Comparison of ENCODE assay signal across 19 cellular contexts in the genomic region with DNA sequence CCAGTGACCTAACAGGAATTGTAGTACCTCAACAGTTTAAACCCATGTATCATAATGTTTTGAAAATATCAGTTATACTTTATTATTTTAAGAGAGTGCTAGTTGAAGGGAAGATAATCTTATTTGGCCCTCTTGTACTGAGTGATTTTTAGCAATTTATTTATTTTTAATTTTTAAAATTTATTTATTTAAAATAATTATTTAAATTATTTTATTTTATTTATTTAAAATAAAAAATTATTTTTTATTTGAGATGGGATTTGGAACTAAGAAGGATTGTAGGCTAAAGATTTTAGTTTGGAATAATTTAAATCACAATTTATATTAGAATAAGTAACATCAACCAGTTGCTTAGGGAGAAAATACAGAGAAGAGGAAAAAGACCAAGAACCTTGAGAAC. TPM values are rescaled to one million over a fixed set of nuclear protein-coding genes. Genes with fewer than 3 reads are reported as not detected.
DNase-seq lines count a peak whose midpoint lies in the region; ATAC-seq, FAIRE-seq and TF ChIP-seq lines count a peak whose summit lies in the region.
"Had no signal": no experiment of that assay in that cellular context is flagged by ENCODE, and none has a peak within 500 bp of the region (broad histone marks: within the 10 kb centered on the region; RNA-seq: fewer than 3 reads in every experiment).

No MANE protein-coding gene starts in this region.

- H3K4me3 Mint-ChIP-seq in WTC11, result no peak overlapping the region
- H3K4me3 Mint-ChIP-seq: CD4-positive, alpha-beta memory T cell; H9 had no signal

- POLR2A ChIA-PET in WTC11 (lab: Charles Lee), result no interaction called here

- TF ChIP-seq CTCF in WTC11 (IDR thresholded peaks at IDR 0.05), result no peak

- no peak for ATAC-seq in WTC11
- ATAC-seq: HCT116 had no signal

- peaks cover 0 to 6% of the 10 kb centered on the region in 2 donors for H3K36me3 ChIP-seq in small intestine (ENCODE audit: control insufficient read depth in 2 of 2, insufficient read depth in 2 of 2, low read length in 2 of 2)

- H3K27ac Mint-ChIP-seq in WTC11, result no peak overlapping the region
- H3K27ac Mint-ChIP-seq: H9 had no signal

- H3K4me3 ChIP-seq in small intestine (ENCODE audit: low read depth in 1 of 2, low read length in 2 of 2), result no peak overlapping the region
- H3K4me3 ChIP-seq: GM23248 had no signal

- H3K27ac ChIP-seq in small intestine (ENCODE audit: low read depth in 1 of 2, low read length in 1 of 2), result no peak overlapping the region
- H3K27ac ChIP-seq: GM23248 had no signal

- peak; percentile 95 for FAIRE-seq in G401.6 (lab: Jason Lieb, UNC)
- FAIRE-seq in frontal cortex (lab: Jason Lieb, UNC), result peak; percentile 96
- FAIRE-seq in small intestine (lab: Jason Lieb, UNC), result peak; percentile 89
- FAIRE-seq: GM12892, H1 had no signal

- DNase-seq in WTC11 (ENCODE audit: low spot score), result no peak
- DNase-seq in frontal cortex (ENCODE audit: low spot score in 2 of 2), result no peak
- DNase-seq in small intestine, result no peak
- DNase-seq in activated CD4-positive, alpha-beta T cell treated with anti-CD3 and anti-CD28 coated beads, Interleukin-2, amount 50 U/mL, for 1 hour, result no peak
- DNase-seq in NCI-H69 (lab: John Stamatoyannopoulos, UW), result no peak
- no peak for DNase-seq in stimulated activated CD4-positive, alpha-beta T cell treated with anti-CD3 and anti-CD28 coated beads, Interleukin-1b, Interleukin-23, amount 100 ng/mL, for 48 hours
- DNase-seq: 8988T; C1 segment of cervical spinal cord; Calu3; CD4-positive, alpha-beta memory T cell; COR-L47; DMS53; DMS79 treated with DMSO at 0.1 percent for 48 hours; GM23248; H9 had no signal

- H3K9me3 ChIP-seq in small intestine (ENCODE audit: control insufficient read depth, low read depth), result no peaks in the 10 kb centered on the region

- CTCF ChIA-PET in WTC11 (lab: Charles Lee), result no interaction called here

- no peaks in the 10 kb centered on the region for H3K4me1 ChIP-seq in small intestine (ENCODE audit: control insufficient read depth in 2 of 2, insufficient read depth in 1 of 2, low read depth in 1 of 2, low read length in 1 of 2)

- peaks cover 5% of the 10 kb centered on the region; the same call in 1 of the 2 replicates for H3K9me3 Mint-ChIP-seq in WTC11
- H3K9me3 Mint-ChIP-seq: CD4-positive, alpha-beta memory T cell; H9 had no signal

- H3K27me3 ChIP-seq in small intestine (ENCODE audit: control insufficient read depth in 2 of 2, insufficient read depth in 2 of 2, low read length in 2 of 2), result no peaks in the 10 kb centered on the region

- H3K27me3 Mint-ChIP-seq in WTC11 (ENCODE audit: low read depth), result no peaks in the 10 kb centered on the region
- H3K27me3 Mint-ChIP-seq: CD4-positive, alpha-beta memory T cell had no signal

- peaks cover 55% of the 10 kb centered on the region for H3K36me3 Mint-ChIP-seq in WTC11

- no peaks in the 10 kb centered on the region for H3K4me1 Mint-ChIP-seq in WTC11
- H3K4me1 Mint-ChIP-seq: H9 had no signal

TF ChIP-seq in WTC11, 78 proteins besides CTCF, POLR2A, EP300 and RAD21:
- TF ChIP-seq EMX1 (CRISPR knock-in tag; IDR thresholded peaks at IDR 0.05) (no peak), HMGA2 (CRISPR knock-in tag; IDR thresholded peaks at IDR 0.05) (peak; percentile 97)
- TF ChIP-seq, protein P1, sequence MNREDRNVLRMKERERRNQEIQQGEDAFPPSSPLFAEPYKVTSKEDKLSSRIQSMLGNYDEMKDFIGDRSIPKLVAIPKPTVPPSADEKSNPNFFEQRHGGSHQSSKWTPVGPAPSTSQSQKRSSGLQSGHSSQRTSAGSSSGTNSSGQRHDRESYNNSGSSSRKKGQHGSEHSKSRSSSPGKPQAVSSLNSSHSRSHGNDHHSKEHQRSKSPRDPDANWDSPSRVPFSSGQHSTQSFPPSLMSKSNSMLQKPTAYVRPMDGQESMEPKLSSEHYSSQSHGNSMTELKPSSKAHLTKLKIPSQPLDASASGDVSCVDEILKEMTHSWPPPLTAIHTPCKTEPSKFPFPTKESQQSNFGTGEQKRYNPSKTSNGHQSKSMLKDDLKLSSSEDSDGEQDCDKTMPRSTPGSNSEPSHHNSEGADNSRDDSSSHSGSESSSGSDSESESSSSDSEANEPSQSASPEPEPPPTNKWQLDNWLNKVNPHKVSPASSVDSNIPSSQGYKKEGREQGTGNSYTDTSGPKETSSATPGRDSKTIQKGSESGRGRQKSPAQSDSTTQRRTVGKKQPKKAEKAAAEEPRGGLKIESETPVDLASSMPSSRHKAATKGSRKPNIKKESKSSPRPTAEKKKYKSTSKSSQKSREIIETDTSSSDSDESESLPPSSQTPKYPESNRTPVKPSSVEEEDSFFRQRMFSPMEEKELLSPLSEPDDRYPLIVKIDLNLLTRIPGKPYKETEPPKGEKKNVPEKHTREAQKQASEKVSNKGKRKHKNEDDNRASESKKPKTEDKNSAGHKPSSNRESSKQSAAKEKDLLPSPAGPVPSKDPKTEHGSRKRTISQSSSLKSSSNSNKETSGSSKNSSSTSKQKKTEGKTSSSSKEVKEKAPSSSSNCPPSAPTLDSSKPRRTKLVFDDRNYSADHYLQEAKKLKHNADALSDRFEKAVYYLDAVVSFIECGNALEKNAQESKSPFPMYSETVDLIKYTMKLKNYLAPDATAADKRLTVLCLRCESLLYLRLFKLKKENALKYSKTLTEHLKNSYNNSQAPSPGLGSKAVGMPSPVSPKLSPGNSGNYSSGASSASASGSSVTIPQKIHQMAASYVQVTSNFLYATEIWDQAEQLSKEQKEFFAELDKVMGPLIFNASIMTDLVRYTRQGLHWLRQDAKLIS (CRISPR knock-in tag; IDR thresholded peaks at IDR 0.05; ENCODE audit: borderline replicate concordance), result no peak
- TF ChIP-seq, protein P2, sequence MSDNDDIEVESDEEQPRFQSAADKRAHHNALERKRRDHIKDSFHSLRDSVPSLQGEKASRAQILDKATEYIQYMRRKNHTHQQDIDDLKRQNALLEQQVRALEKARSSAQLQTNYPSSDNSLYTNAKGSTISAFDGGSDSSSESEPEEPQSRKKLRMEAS (CRISPR knock-in tag; IDR thresholded peaks at IDR 0.05), result no peak

RNA-seq across cellular contexts. Expression of gene NAA35, which starts 54.2 kb away (rescaled TPM):
- total RNA-seq in WTC11 (2021) (30.9 to 34.7 TPM (median 31.0 TPM) in 3 replicates), frontal cortex (65.6 TPM)
- polyA plus RNA-seq in small intestine, result 10 to 100 TPM in 1 of 3 donors, 1 to 10 TPM in 2; 7.2 to 11.2 (median 7.3) TPM
